23 cellular contexts compared by ENCODE assay signal in the genomic region with DNA sequence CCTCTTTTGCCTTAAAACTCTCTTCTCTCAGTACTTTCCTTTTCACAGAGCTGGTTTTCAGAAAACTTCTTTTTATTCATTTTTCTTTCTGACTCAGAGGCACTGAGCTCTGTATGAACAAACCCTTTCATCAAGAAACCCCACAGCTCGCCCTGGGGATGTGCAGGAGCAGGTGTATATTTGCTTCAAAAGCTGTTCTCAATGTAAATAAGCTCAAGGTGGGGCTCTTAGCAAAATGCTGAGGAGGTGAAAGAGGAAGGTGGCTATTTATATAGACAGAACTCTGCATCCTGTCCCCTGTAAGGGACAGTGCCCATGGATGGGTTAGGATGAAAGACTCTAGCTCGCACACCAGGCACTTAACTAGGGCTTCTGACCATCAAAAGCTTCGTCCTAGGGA.
DNase-seq lines count a peak whose midpoint lies in the region; ATAC-seq and TF ChIP-seq lines count a peak whose summit lies in the region.
"Had no signal": no experiment of that assay in that cellular context is flagged by ENCODE, and none has a peak within 500 bp of the region (broad histone marks: within the 10 kb centered on the region; RNA-seq: fewer than 3 reads in every experiment).

No MANE protein-coding gene starts in this region.

- H3K4me3 ChIP-seq in sigmoid colon: no peak overlapping the region
- H3K4me3 ChIP-seq: GM23248, MG63, SK-N-MC had no signal

- peaks cover 0 to 2% (median 0%) of the 10 kb centered on the region in 4 donors for H3K9me3 ChIP-seq in sigmoid colon
- H3K9me3 ChIP-seq: BE2C, MG63 had no signal

- no peak for TF ChIP-seq CTCF in sigmoid colon (IDR thresholded peaks at IDR 0.05)

- no peaks in the 10 kb centered on the region for H3K27me3 ChIP-seq in sigmoid colon
- H3K27me3 ChIP-seq: BE2C had no signal

- DNase-seq in NCI-H1417 (lab: John Stamatoyannopoulos, UW) (peak; percentile 22 to 60 (median 56)), NCI-H1417 treated with DMSO at 0.1 percent for 48 hours (lab: John Stamatoyannopoulos, UW) (no peak), NCI-H748 (lab: John Stamatoyannopoulos, UW; ENCODE audit: unreplicated experiment) (peak; percentile 62), NCI-H748 treated with DMSO at 0.1 percent for 48 hours (lab: John Stamatoyannopoulos, UW) (no peak), NCI-H146 treated with DMSO at 0.1 percent for 48 hours (lab: John Stamatoyannopoulos, UW; ENCODE audit: unreplicated experiment) (peak; percentile 71), left colon (no peak), sigmoid colon (no peak)
- DNase-seq: ACHN; BE2C; Calu3; CD8-positive, alpha-beta memory T cell; GM23248; H9; KBM-7; MG63; NCI-H2029; NCI-H2171 treated with DMSO at 0.1 percent for 48 hours; NCI-H446; SIG-M5 had no signal

- no peak for TF ChIP-seq POLR2A in sigmoid colon (IDR thresholded peaks at IDR 0.05)

- intact Hi-C loops in left colon (cut with DNase I, micrococcal nuclease) (no loop called here), sigmoid colon (cut with DNase I) (no loop called here)

- no peaks in the 10 kb centered on the region for H3K36me3 ChIP-seq in sigmoid colon
- H3K36me3 ChIP-seq: BE2C, MG63 had no signal

- peak; percentile 39 for ATAC-seq in left colon
- ATAC-seq in HG03460 (IDR thresholded peaks at IDR 0.05; ENCODE audit: unreplicated experiment): no peak
- ATAC-seq: Panc1 had no signal

- no peaks in the 10 kb centered on the region for H3K4me1 ChIP-seq in sigmoid colon
- H3K4me1 ChIP-seq: BE2C had no signal

- H3K27ac ChIP-seq in sigmoid colon: no peak overlapping the region
- H3K27ac ChIP-seq: 22Rv1, GM23248, SK-N-MC had no signal

- 49 to 64% methylated on average over 3 of the region's 3 CpGs for WGBS in sigmoid colon, 2 donors

- TF ChIP-seq EP300 in sigmoid colon (IDR thresholded peaks at IDR 0.05): no peak

Comparison
In these comparisons a context has a peak if more than half of its experiments do, and no peak if none do; other contexts are left out.
1. DNase-seq: peak in NCI-H1417 (3 of 3), NCI-H748 (single experiment) and NCI-H146 treated with DMSO at 0.1 percent for 48 hours (single experiment); none in NCI-H1417 treated with DMSO at 0.1 percent for 48 hours (single experiment), NCI-H748 treated with DMSO at 0.1 percent for 48 hours (single experiment), left colon (0 of 2) and sigmoid colon (single experiment).